In genomic region chr2:37984589-37984988, GRCh38 we compare ENCODE assay signal across 15 cellular contexts. TPM values are rescaled to one million over a fixed set of nuclear protein-coding genes. Genes with fewer than 3 reads are reported as not detected.
DNase-seq lines count a peak whose midpoint lies in the region; ATAC-seq and TF ChIP-seq lines count a peak whose summit lies in the region.
"Had no signal": no experiment of that assay in that cellular context is flagged by ENCODE, and none has a peak within 500 bp of the region (broad histone marks: within the 10 kb centered on the region; RNA-seq: fewer than 3 reads in every experiment).

No MANE protein-coding gene starts in this region.

- no peak overlapping the region for H2BK15ac ChIP-seq in IMR-90 (ENCODE audit: low read depth, low read length)

- TF ChIP-seq CTCF in IMR-90 (conservative IDR thresholded peaks at IDR 0.05; ENCODE audit: low read depth, low read length) (peak; percentile 53), astrocyte of the spinal cord (IDR thresholded peaks at IDR 0.05; ENCODE audit: low read depth, low read length) (no peak), liver (IDR thresholded peaks at IDR 0.05; ENCODE audit: low read depth, low read length, missing input control) (no peak)

- dilution Hi-C loops in IMR-90 (cut with HindIII; ENCODE audit: low sequenced_read_pairs, unreplicated experiment), result no loop called here

- TF ChIP-seq RAD21 in IMR-90 (IDR thresholded peaks at IDR 0.05; ENCODE audit: low read length) (peak; percentile 55), liver (IDR thresholded peaks at IDR 0.05) (peak; percentile 10 to 32)

- H3K9me1 ChIP-seq in IMR-90 (ENCODE audit: insufficient read depth, low read length), result no peaks in the 10 kb centered on the region

- POLR2A ChIA-PET in IMR-90 (lab: Charles Lee; ENCODE audit: unreplicated experiment), result no interaction called here

- no peak overlapping the region for H4K5ac ChIP-seq in IMR-90 (ENCODE audit: low read depth, low read length)

- no peak overlapping the region for H3K9ac ChIP-seq in IMR-90 (ENCODE audit: low read depth, low read length)
- no peak overlapping the region for H3K9ac ChIP-seq in liver (ENCODE audit: low read depth in 1 of 2, low read length in 2 of 2)

- H2AFZ ChIP-seq in IMR-90 (replicated peaks; ENCODE audit: low read length, poor library complexity), result no peak overlapping the region

- no peaks in the 10 kb centered on the region for H4K20me1 ChIP-seq in IMR-90 (ENCODE audit: insufficient read depth, low read length)

- H3K36me3 ChIP-seq in IMR-90 (ENCODE audit: control insufficient read depth, insufficient read depth, low read length) (no peaks in the 10 kb centered on the region), liver (ENCODE audit: control insufficient read depth in 4 of 4, insufficient read depth in 3 of 4, low read depth in 1 of 4, low read length in 3 of 4) (no peaks in the 10 kb centered on the region)

- no peak overlapping the region for H4K91ac ChIP-seq in IMR-90 (ENCODE audit: insufficient read depth, low read depth, low read length)

- DNase-seq in CD1c-positive myeloid dendritic cell (ENCODE audit: extremely low spot score) (peak; percentile 20), IMR-90 (peak; percentile 42), astrocyte of the spinal cord (ENCODE audit: low read depth, low spot score) (peak; percentile 54), head of caudate nucleus (no peak), posterior cingulate gyrus (no peak)
- DNase-seq in activated CD8-positive, alpha-beta memory T cell treated with anti-CD3 and anti-CD28 coated beads, Interleukin-2, amount 50 U/mL, for 48 hours, result no peak
- no peak for DNase-seq in stimulated activated CD4-positive, alpha-beta T cell treated with anti-CD3 and anti-CD28 coated beads, Interleukin-2, amount 100 ng/mL, for 24 hours
- DNase-seq: activated CD4-positive, alpha-beta T cell treated with anti-CD3 and anti-CD28 coated beads for 1 hour; activated naive CD4-positive, alpha-beta T cell treated with anti-CD3 and anti-CD28 coated beads for 36 hours; DMS153; NCI-H2029 treated with DMSO at 0.1 percent for 48 hours; stimulated activated CD4-positive, alpha-beta T cell treated with anti-CD3 and anti-CD28 coated beads, Interleukin-4, amount 100 ng/mL, for 24 hours; substantia nigra had no signal

- BruUV-seq in IMR-90 (replicated peaks; lab: Mats Ljungman, UMichigan), result no TSS peak

- peak; percentile 35; the same call in 1 of the 2 replicates for ATAC-seq in IMR-90 (ENCODE audit: low read depth)
- ATAC-seq: Right ventricle myocardium inferior had no signal

- no peak overlapping the region for H3K14ac ChIP-seq in IMR-90 (replicated peaks; ENCODE audit: low read depth, low read length)

- no peak overlapping the region for H3K18ac ChIP-seq in IMR-90 (ENCODE audit: low read depth, low read length)

- H2BK20ac ChIP-seq in IMR-90 (ENCODE audit: low read depth, low read length), result no peak overlapping the region

- no peaks in the 10 kb centered on the region for H3K79me1 ChIP-seq in IMR-90 (ENCODE audit: low read depth in 1 of 2, low read length in 2 of 2)

- H3K56ac ChIP-seq in IMR-90 (ENCODE audit: extremely low read depth, insufficient read depth, low read length), result no peak overlapping the region

- H3K27ac ChIP-seq in IMR-90 (ENCODE audit: insufficient read depth, low read length) (no peak overlapping the region), liver (ENCODE audit: low read depth in 1 of 2, low read length in 2 of 2) (no peak overlapping the region)

- CTCF ChIA-PET in IMR-90 (lab: Yijun Ruan, JAX), result no interaction called here

- no peak overlapping the region for H3K23ac ChIP-seq in IMR-90 (ENCODE audit: low read depth, low read length)

- H3K4me2 ChIP-seq in IMR-90 (ENCODE audit: low read depth, low read length), result no peak overlapping the region

- intact Hi-C loops in IMR-90 (cut with micrococcal nuclease), result loop anchor here (1.0 to 10.0 kb wide), 3 partner anchors 133 to 520 kb away; no protein-coding TSS in a partner anchor
- intact Hi-C loops in head of caudate nucleus (cut with DNase I), result no loop called here
- intact Hi-C loops in posterior cingulate gyrus (cut with DNase I), result no loop called here

- H4K8ac ChIP-seq in IMR-90 (ENCODE audit: low read depth in 2 of 2, low read length in 2 of 2), result no peak overlapping the region

- H2BK5ac ChIP-seq in IMR-90 (ENCODE audit: low read depth, low read length, poor library complexity, severe bottlenecking), result no peak overlapping the region

- H2AK5ac ChIP-seq in IMR-90 (ENCODE audit: low read depth, low read length), result no peak overlapping the region

- H2AK9ac ChIP-seq in IMR-90 (replicated peaks; ENCODE audit: low read depth, low read length, poor library complexity), result no peak overlapping the region

- in situ Hi-C loops in IMR-90 (cut with MboI; ENCODE audit: low sequenced_read_pairs), result no loop called here
- in situ Hi-C loops in astrocyte of the spinal cord (cut with HindIII; ENCODE audit: low sequenced_read_pairs), result no loop called here

- H3K4ac ChIP-seq in IMR-90 (ENCODE audit: low read depth, low read length), result no peak overlapping the region

- H2BK120ac ChIP-seq in IMR-90 (ENCODE audit: low read depth, low read length), result no peak overlapping the region

- H3K9me3 ChIP-seq in IMR-90 (ENCODE audit: control insufficient read depth, insufficient read depth, low read length) (no peaks in the 10 kb centered on the region), liver (ENCODE audit: control insufficient read depth in 4 of 4, low read length in 3 of 4) (no peaks in the 10 kb centered on the region)

- H3K4me3 ChIP-seq in IMR-90 (ENCODE audit: insufficient read depth, low read depth, low read length) (no peak overlapping the region), astrocyte of the spinal cord (ENCODE audit: low read depth, low read length) (no peak overlapping the region), liver (ENCODE audit: low read depth in 1 of 3, low read length in 3 of 3) (no peak overlapping the region)

- TF ChIP-seq POLR2A in IMR-90 (IDR thresholded peaks at IDR 0.05; ENCODE audit: low read depth, low read length), result no peak

- H3K4me1 ChIP-seq in IMR-90 (ENCODE audit: control insufficient read depth, insufficient read depth, low read length) (peaks cover 3% of the 10 kb centered on the region; the same call in 1 of the 2 replicates), liver (ENCODE audit: control insufficient read depth in 4 of 4, insufficient read depth in 4 of 4, low read length in 3 of 4) (peaks cover 0 to 3% (median 1%) of the 10 kb centered on the region in 4 donors)

- no peaks in the 10 kb centered on the region for H3K27me3 ChIP-seq in IMR-90 (ENCODE audit: control insufficient read depth, insufficient read depth, low read length)
- no peaks in the 10 kb centered on the region for H3K27me3 ChIP-seq in liver (ENCODE audit: control insufficient read depth in 4 of 4, insufficient read depth in 4 of 4, low read length in 3 of 4)

TF ChIP-seq in IMR-90, 13 proteins besides CTCF, POLR2A, EP300 and RAD21:
- TF ChIP-seq SMC3 (IDR thresholded peaks at IDR 0.05; ENCODE audit: low read depth, low read length) (peak; percentile 54), MAFK (IDR thresholded peaks at IDR 0.05; ENCODE audit: low read depth, low read length) (no peak)

TF ChIP-seq in liver, 16 proteins besides CTCF, POLR2A, EP300 and RAD21 (continues in another document):
- TF ChIP-seq REST (IDR thresholded peaks at IDR 0.05) (no peak), EGR1 (IDR thresholded peaks at IDR 0.05; ENCODE audit: low read depth in 2 of 2) (no peak), FOXA2 (IDR thresholded peaks at IDR 0.05) (no peak), GABPA (IDR thresholded peaks at IDR 0.05 in 1 of 2, conservative IDR thresholded peaks at IDR 0.05 in 1 of 2) (no peak), ATF3 (IDR thresholded peaks at IDR 0.05) (no peak), HNF4A (conservative IDR thresholded peaks at IDR 0.05) (no peak), TAF1 (conservative IDR thresholded peaks at IDR 0.05) (no peak), FOXA1 (IDR thresholded peaks at IDR 0.05) (no peak), JUND (IDR thresholded peaks at IDR 0.05) (no peak), RXRA (IDR thresholded peaks at IDR 0.05) (no peak), YY1 (IDR thresholded peaks at IDR 0.05) (no peak), SP1 (IDR thresholded peaks at IDR 0.05) (no peak)
- TF ChIP-seq, protein P1, sequence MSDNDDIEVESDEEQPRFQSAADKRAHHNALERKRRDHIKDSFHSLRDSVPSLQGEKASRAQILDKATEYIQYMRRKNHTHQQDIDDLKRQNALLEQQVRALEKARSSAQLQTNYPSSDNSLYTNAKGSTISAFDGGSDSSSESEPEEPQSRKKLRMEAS (IDR thresholded peaks at IDR 0.05), result no peak

RNA-seq across cellular contexts. Expression of gene RMDN2, which starts 59.5 kb away (rescaled TPM):
- 2.3 and 5.8 TPM in 2 replicates for total RNA-seq in IMR-90 (2012; rRNA removed)
- polyA plus RNA-seq in IMR-90 (2012; rRNA removed), result 3.0 TPM in 2 replicates
- 0.24 and 0.30 TPM in 2 replicates for polyA plus RNA-seq in IMR-90 (2012; cell fraction: cytosol; rRNA removed)
- 0.32 and 4.1 TPM in 2 replicates for polyA plus RNA-seq in IMR-90 (2012; cell fraction: nucleus; rRNA removed; ENCODE audit: low replicate concordance)
- total RNA-seq in liver, result 10 to 100 TPM in 1 of 2 donors, 1 to 10 TPM in 1; 7.9 to 30.6 TPM
- polyA plus RNA-seq in liver, result 10 to 100 TPM in 1 of 2 donors, 1 to 10 TPM in 1; 7.3 to 18.6 TPM

Comparison
In these comparisons a context has a peak if more than half of its experiments do, and no peak if none do; other contexts are left out.
1. DNase-seq: peak in CD1c-positive myeloid dendritic cell (single experiment), IMR-90 (single experiment) and astrocyte of the spinal cord (single experiment); none in activated CD8-positive, alpha-beta memory T cell treated with anti-CD3 and anti-CD28 coated beads, Interleukin-2, amount 50 U/mL, for 48 hours (single experiment), head of caudate nucleus (0 of 42), stimulated activated CD4-positive, alpha-beta T cell treated with anti-CD3 and anti-CD28 coated beads, Interleukin-2, amount 100 ng/mL, for 24 hours (0 of 2) and posterior cingulate gyrus (0 of 10).